ENCODE assay signal across 8 cellular contexts in genomic region chr18:49819768-49820662, GRCh38. TPM values are rescaled to one million over a fixed set of nuclear protein-coding genes. Genes with fewer than 3 reads are reported as not detected.
DNase-seq lines count a peak whose midpoint lies in the region; ATAC-seq and TF ChIP-seq lines count a peak whose summit lies in the region.

No MANE protein-coding gene starts in this region.

- no peak for TF ChIP-seq CTCF in Calu3 (IDR thresholded peaks at IDR 0.05; ENCODE audit: unreplicated experiment)
- TF ChIP-seq CTCF in prostate gland (IDR thresholded peaks at IDR 0.05) = no peak

- POLR2A ChIA-PET in CD8-positive, alpha-beta memory T cell (lab: Charles Lee) = interaction anchor here (0.6 kb wide), 1 partner anchor 415 kb away, joined by 10 read pairs; no protein-coding TSS in a partner anchor

- H3K36me3 Mint-ChIP-seq in CD8-positive, alpha-beta memory T cell = peaks cover 0 to 3% (median 2%) of the 10 kb centered on the region in 3 donors
- H3K36me3 Mint-ChIP-seq in Calu3 (ENCODE audit: insufficient read depth, unreplicated experiment) = no peaks in the 10 kb centered on the region

- peaks cover 62 to 74% (median 65%) of the 10 kb centered on the region in 3 donors for H3K4me1 Mint-ChIP-seq in CD8-positive, alpha-beta memory T cell
- H3K4me1 Mint-ChIP-seq in Calu3 (ENCODE audit: low read depth, unreplicated experiment) = peaks cover 24% of the 10 kb centered on the region

- H3K4me3 ChIP-seq in CD8-positive, alpha-beta memory T cell (ENCODE audit: low read length) = peak overlapping the region; percentile 34
- peak overlapping the region; percentile 33 for H3K4me3 ChIP-seq in effector memory CD4-positive, alpha-beta T cell (ENCODE audit: insufficient read depth, low read depth, low read length, poor library complexity, severe bottlenecking)
- H3K4me3 ChIP-seq in prostate gland = no peak overlapping the region

- intact Hi-C loops in Calu3 (cut with micrococcal nuclease; ENCODE audit: unreplicated experiment) = no loop called here
- intact Hi-C loops in prostate gland (cut with DNase I) = loop anchor here (10.0 kb wide), 1 partner anchor 465 kb away; the partner anchor contains the start of genes CXXC1 and MBD1

- peak overlapping the region; percentile 4 for H3K27ac ChIP-seq in CD8-positive, alpha-beta memory T cell (ENCODE audit: low read depth, low read length)
- peak overlapping the region; percentile 33 for H3K27ac ChIP-seq in effector memory CD4-positive, alpha-beta T cell (ENCODE audit: insufficient read depth, low read length, poor library complexity, severe bottlenecking)
- H3K27ac ChIP-seq in prostate gland = no peak overlapping the region

- peaks cover 54% of the 10 kb centered on the region for H3K4me1 ChIP-seq in CD8-positive, alpha-beta memory T cell (ENCODE audit: insufficient read depth, low read length)
- H3K4me1 ChIP-seq in effector memory CD4-positive, alpha-beta T cell (ENCODE audit: control insufficient read depth, insufficient read depth, low read length, poor library complexity, severe bottlenecking) = peaks cover 25% of the 10 kb centered on the region
- no peaks in the 10 kb centered on the region for H3K4me1 ChIP-seq in prostate gland (replicated peaks)

- CTCF ChIA-PET in CD8-positive, alpha-beta memory T cell (lab: Charles Lee) = interaction anchor here (0.8 to 1.4 kb wide), 3 partner anchors 36 to 324 kb away, joined by 3 to 5 read pairs (median 3); no protein-coding TSS in a partner anchor
- CTCF ChIA-PET in Calu3 (lab: Charles Lee) = interaction anchor here (0.9 kb wide), 1 partner anchor 11 kb away, joined by 3 read pairs; no protein-coding TSS in a partner anchor

- H3K36me3 ChIP-seq in CD8-positive, alpha-beta memory T cell (ENCODE audit: insufficient read depth, low read length) = no peaks in the 10 kb centered on the region
- no peaks in the 10 kb centered on the region for H3K36me3 ChIP-seq in effector memory CD4-positive, alpha-beta T cell (ENCODE audit: control insufficient read depth, insufficient read depth, low read length)
- no peaks in the 10 kb centered on the region for H3K36me3 ChIP-seq in prostate gland

- WGBS in prostate gland = 75% methylated on average over 5 of the region's 5 CpGs

- peak overlapping the region; percentile 45 to 83 (median 77) for H3K4me3 Mint-ChIP-seq in CD8-positive, alpha-beta memory T cell
- H3K4me3 Mint-ChIP-seq in Calu3 (ENCODE audit: low read depth, unreplicated experiment) = no peak overlapping the region

- peak overlapping the region; percentile 47 to 98 (median 86) for H3K27ac Mint-ChIP-seq in CD8-positive, alpha-beta memory T cell
- H3K27ac Mint-ChIP-seq in Calu3 (ENCODE audit: unreplicated experiment) = no peak overlapping the region

- DNase-seq in CD8-positive, alpha-beta memory T cell = peak; percentile 12 to 75 (median 69)
- DNase-seq in T-helper 2 cell = peak in 3 of 5 experiments; percentile 8 to 92 (median 79)
- DNase-seq in effector memory CD4-positive, alpha-beta T cell = peak; percentile 24 to 45 (median 34)
- no peak for DNase-seq in Calu3
- no peak for DNase-seq in T1000 (lab: John Stamatoyannopoulos, UW)
- DNase-seq in prostate gland (ENCODE audit: low spot score) = no peak
- DNase-seq in hepatic stellate cell (ENCODE audit: low spot score) = no peak

- no peak for TF ChIP-seq POLR2A in prostate gland (IDR thresholded peaks at IDR 0.05)

- H3K9me3 ChIP-seq in CD8-positive, alpha-beta memory T cell (ENCODE audit: low read length) = no peaks in the 10 kb centered on the region
- H3K9me3 ChIP-seq in effector memory CD4-positive, alpha-beta T cell (ENCODE audit: control insufficient read depth, low read length) = no peaks in the 10 kb centered on the region
- H3K9me3 ChIP-seq in prostate gland = no peaks in the 10 kb centered on the region

- no TSS peak for BruUV-seq in Calu3 (replicated peaks; lab: Mats Ljungman, UMichigan)

- H3K27me3 Mint-ChIP-seq in CD8-positive, alpha-beta memory T cell = no peaks in the 10 kb centered on the region
- no peaks in the 10 kb centered on the region for H3K27me3 Mint-ChIP-seq in Calu3 (ENCODE audit: unreplicated experiment)

- peak; percentile 62 for ATAC-seq in HG02678 (IDR thresholded peaks at IDR 0.05; ENCODE audit: unreplicated experiment)

- no peaks in the 10 kb centered on the region for H3K9me3 Mint-ChIP-seq in CD8-positive, alpha-beta memory T cell
- peaks cover 2% of the 10 kb centered on the region for H3K9me3 Mint-ChIP-seq in Calu3 (ENCODE audit: low read depth, unreplicated experiment)

- H3K27me3 ChIP-seq in CD8-positive, alpha-beta memory T cell (ENCODE audit: insufficient read depth, low read length, poor library complexity, severe bottlenecking) = no peaks in the 10 kb centered on the region
- no peaks in the 10 kb centered on the region for H3K27me3 ChIP-seq in effector memory CD4-positive, alpha-beta T cell (replicated peaks; ENCODE audit: control insufficient read depth, insufficient read depth, low read length, poor library complexity, severe bottlenecking)
- no peaks in the 10 kb centered on the region for H3K27me3 ChIP-seq in prostate gland (replicated peaks; ENCODE audit: insufficient read depth)

RNA-seq across cellular contexts. Expression of gene ACAA2, which starts 6.7 kb away (rescaled TPM):
- total RNA-seq in CD8-positive, alpha-beta memory T cell = 10 to 100 TPM; 72.2 to 72.4 TPM
- polyA plus RNA-seq in CD8-positive, alpha-beta memory T cell = 100 TPM
- total RNA-seq in Calu3 (2022) (77.1 and 79.9 TPM in 2 replicates), prostate gland (10 to 100 TPM; 19.9 to 37.0 TPM)

Comparison
In these comparisons a context has a peak if more than half of its experiments do, and no peak if none do; other contexts are left out.
1. DNase-seq: peak in CD8-positive, alpha-beta memory T cell (5 of 5), T-helper 2 cell (3 of 5) and effector memory CD4-positive, alpha-beta T cell (3 of 3); none in Calu3 (single experiment), T1000 (single experiment), prostate gland (single experiment) and hepatic stellate cell (single experiment).
2. H3K27ac ChIP-seq: peak in CD8-positive, alpha-beta memory T cell (single experiment) and effector memory CD4-positive, alpha-beta T cell (single experiment); none in prostate gland (0 of 2).
3. H3K4me3 ChIP-seq: peak in CD8-positive, alpha-beta memory T cell (single experiment) and effector memory CD4-positive, alpha-beta T cell (single experiment); none in prostate gland (0 of 2).